ENCODE assay signal across 9 cellular contexts in genomic region chr13:112066624-112067004, GRCh38. TPM values are rescaled to one million over a fixed set of nuclear protein-coding genes. Genes with fewer than 3 reads are reported as not detected.
DNase-seq lines count a peak whose midpoint lies in the region; ATAC-seq and TF ChIP-seq lines count a peak whose summit lies in the region.
"Had no signal": no experiment of that assay in that cellular context is flagged by ENCODE, and none has a peak within 500 bp of the region (broad histone marks: within the 10 kb centered on the region; RNA-seq: fewer than 3 reads in every experiment).

No MANE protein-coding gene starts in this region.

- H3K9me3 Mint-ChIP-seq in stimulated activated effector memory CD8-positive, alpha-beta T cell treated with anti-CD3 and anti-CD28 coated beads, Interleukin-12 subunit alpha, Interleukin-12 subunit beta, amount 100 ng/mL, for 72 hours: no peaks in the 10 kb centered on the region

- peaks cover 6% of the 10 kb centered on the region for H3K4me1 Mint-ChIP-seq in stimulated activated effector memory CD8-positive, alpha-beta T cell treated with anti-CD3 and anti-CD28 coated beads, Interleukin-12 subunit alpha, Interleukin-12 subunit beta, amount 100 ng/mL, for 72 hours

- ATAC-seq in stimulated activated effector memory CD8-positive, alpha-beta T cell treated with anti-CD3 and anti-CD28 coated beads, Interleukin-12 subunit alpha, Interleukin-12 subunit beta, amount 100 ng/mL, for 72 hours: peak; percentile 50

- no peak for TF ChIP-seq CTCF in GM10266 (IDR thresholded peaks at IDR 0.05; ENCODE audit: control insufficient read depth, insufficient read depth, low read depth, missing control alignments)

- H3K27ac Mint-ChIP-seq in stimulated activated effector memory CD8-positive, alpha-beta T cell treated with anti-CD3 and anti-CD28 coated beads, Interleukin-12 subunit alpha, Interleukin-12 subunit beta, amount 100 ng/mL, for 72 hours: no peak overlapping the region

- H3K4me3 Mint-ChIP-seq in stimulated activated effector memory CD8-positive, alpha-beta T cell treated with anti-CD3 and anti-CD28 coated beads, Interleukin-12 subunit alpha, Interleukin-12 subunit beta, amount 100 ng/mL, for 72 hours: no peak overlapping the region

- DNase-seq in Daoy (ENCODE audit: low read depth) (peak; percentile 95), T-helper 22 cell (ENCODE audit: low read depth) (peak; percentile 22), dermis blood vessel endothelial cell (peak; percentile 23), mucosa of gallbladder (ENCODE audit: low spot score) (peak; percentile 18), DMS53 (lab: John Stamatoyannopoulos, UW) (no peak), D341Med (ENCODE audit: low spot score) (no peak), GM10266 (ENCODE audit: extremely low spot score) (no peak)
- no peak for DNase-seq in stimulated activated effector memory CD8-positive, alpha-beta T cell treated with anti-CD3 and anti-CD28 coated beads, Interleukin-12 subunit alpha, Interleukin-12 subunit beta, amount 100 ng/mL, for 72 hours (ENCODE audit: low spot score in 2 of 2)

- peaks cover 22% of the 10 kb centered on the region for H3K36me3 Mint-ChIP-seq in stimulated activated effector memory CD8-positive, alpha-beta T cell treated with anti-CD3 and anti-CD28 coated beads, Interleukin-12 subunit alpha, Interleukin-12 subunit beta, amount 100 ng/mL, for 72 hours

RNA-seq across cellular contexts. Expression of gene SOX1, which starts 0.3 kb away (rescaled TPM):
- total RNA-seq in Daoy (2014; rRNA removed; shearing (Covaris generic)): 0.18 and 0.57 TPM in 2 replicates
- total RNA-seq in dermis blood vessel endothelial cell (not detected in 2 replicates), mucosa of gallbladder (not detected)
- total RNA-seq: subcutaneous adipose tissue had no signal

Comparison
In these comparisons a context has a peak if more than half of its experiments do, and no peak if none do; other contexts are left out.
1. DNase-seq: peak in Daoy (single experiment), T-helper 22 cell (single experiment), dermis blood vessel endothelial cell (single experiment) and mucosa of gallbladder (single experiment); none in stimulated activated effector memory CD8-positive, alpha-beta T cell treated with anti-CD3 and anti-CD28 coated beads, Interleukin-12 subunit alpha, Interleukin-12 subunit beta, amount 100 ng/mL, for 72 hours (0 of 2), DMS53 (single experiment), D341Med (single experiment) and GM10266 (single experiment).